In the genomic region with DNA sequence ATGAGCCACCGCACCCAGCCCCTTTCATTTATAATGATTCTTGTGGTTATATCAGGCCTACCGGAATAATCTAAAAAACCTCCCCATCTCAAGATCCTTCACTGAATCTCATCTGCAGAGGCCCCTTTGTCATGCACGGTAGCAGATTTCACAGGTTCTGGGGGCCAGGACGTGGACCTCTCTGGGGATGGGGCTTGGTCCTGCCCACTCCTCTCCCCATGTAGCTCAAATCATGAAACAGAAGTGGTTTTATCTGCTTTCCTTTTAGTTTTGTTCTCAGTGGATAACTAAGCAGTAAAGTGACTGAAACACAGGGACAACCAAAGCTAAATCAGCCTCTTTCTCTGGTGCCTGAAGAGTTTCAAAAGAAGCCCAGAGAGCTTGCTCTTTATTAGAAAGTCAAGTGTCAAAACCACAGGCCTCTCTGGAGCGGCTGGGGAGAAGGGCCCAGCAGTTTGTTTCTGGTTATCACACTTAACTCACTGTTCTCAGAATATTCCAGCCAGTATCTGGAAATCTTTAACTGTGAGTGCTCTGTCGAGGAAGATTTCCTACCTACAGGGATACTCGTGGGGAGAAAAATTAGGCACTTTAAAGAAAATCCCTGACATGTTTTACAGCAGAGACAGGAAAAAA, we compare ENCODE assay signal across 1 cellular context.
TF ChIP-seq lines count a peak whose summit lies in the region.

No MANE protein-coding gene starts in this region.

TF ChIP-seq in K562, 482 proteins besides CTCF, POLR2A, EP300 and RAD21 (continued from another document and continues in another):
- TF ChIP-seq, protein P1, sequence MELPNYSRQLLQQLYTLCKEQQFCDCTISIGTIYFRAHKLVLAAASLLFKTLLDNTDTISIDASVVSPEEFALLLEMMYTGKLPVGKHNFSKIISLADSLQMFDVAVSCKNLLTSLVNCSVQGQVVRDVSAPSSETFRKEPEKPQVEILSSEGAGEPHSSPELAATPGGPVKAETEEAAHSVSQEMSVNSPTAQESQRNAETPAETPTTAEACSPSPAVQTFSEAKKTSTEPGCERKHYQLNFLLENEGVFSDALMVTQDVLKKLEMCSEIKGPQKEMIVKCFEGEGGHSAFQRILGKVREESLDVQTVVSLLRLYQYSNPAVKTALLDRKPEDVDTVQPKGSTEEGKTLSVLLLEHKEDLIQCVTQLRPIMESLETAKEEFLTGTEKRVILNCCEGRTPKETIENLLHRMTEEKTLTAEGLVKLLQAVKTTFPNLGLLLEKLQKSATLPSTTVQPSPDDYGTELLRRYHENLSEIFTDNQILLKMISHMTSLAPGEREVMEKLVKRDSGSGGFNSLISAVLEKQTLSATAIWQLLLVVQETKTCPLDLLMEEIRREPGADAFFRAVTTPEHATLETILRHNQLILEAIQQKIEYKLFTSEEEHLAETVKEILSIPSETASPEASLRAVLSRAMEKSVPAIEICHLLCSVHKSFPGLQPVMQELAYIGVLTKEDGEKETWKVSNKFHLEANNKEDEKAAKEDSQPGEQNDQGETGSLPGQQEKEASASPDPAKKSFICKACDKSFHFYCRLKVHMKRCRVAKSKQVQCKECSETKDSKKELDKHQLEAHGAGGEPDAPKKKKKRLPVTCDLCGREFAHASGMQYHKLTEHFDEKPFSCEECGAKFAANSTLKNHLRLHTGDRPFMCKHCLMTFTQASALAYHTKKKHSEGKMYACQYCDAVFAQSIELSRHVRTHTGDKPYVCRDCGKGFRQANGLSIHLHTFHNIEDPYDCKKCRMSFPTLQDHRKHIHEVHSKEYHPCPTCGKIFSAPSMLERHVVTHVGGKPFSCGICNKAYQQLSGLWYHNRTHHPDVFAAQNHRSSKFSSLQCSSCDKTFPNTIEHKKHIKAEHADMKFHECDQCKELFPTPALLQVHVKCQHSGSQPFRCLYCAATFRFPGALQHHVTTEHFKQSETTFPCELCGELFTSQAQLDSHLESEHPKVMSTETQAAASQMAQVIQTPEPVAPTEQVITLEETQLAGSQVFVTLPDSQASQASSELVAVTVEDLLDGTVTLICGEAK (IDR thresholded peaks at IDR 0.05) = peak; percentile 51; the same call in 1 of the 2 replicates
- TF ChIP-seq, protein P1 (CRISPR knock-in tag; IDR thresholded peaks at IDR 0.05) = no peak
- no peak for TF ChIP-seq SRSF1 (IDR thresholded peaks at IDR 0.05; ENCODE audit: low read depth, low read length)
- TF ChIP-seq RBBP5 (IDR thresholded peaks at IDR 0.05; ENCODE audit: borderline replicate concordance, insufficient read depth, low read length, poor library complexity, severe bottlenecking) = peak; percentile 26
- peak in 1 of 2 experiments; percentile 92; a peak in 2 of 4 replicates for TF ChIP-seq RCOR1 (IDR thresholded peaks at IDR 0.05; ENCODE audit: borderline replicate concordance in 1 of 2, low read depth in 2 of 2, low read length in 2 of 2)
- 0 out of 2 replicates have a peak, but pooled peaks have one; percentile 21 for TF ChIP-seq SMARCC2 (IDR thresholded peaks at IDR 0.05; ENCODE audit: low read depth)
- TF ChIP-seq, protein P2, sequence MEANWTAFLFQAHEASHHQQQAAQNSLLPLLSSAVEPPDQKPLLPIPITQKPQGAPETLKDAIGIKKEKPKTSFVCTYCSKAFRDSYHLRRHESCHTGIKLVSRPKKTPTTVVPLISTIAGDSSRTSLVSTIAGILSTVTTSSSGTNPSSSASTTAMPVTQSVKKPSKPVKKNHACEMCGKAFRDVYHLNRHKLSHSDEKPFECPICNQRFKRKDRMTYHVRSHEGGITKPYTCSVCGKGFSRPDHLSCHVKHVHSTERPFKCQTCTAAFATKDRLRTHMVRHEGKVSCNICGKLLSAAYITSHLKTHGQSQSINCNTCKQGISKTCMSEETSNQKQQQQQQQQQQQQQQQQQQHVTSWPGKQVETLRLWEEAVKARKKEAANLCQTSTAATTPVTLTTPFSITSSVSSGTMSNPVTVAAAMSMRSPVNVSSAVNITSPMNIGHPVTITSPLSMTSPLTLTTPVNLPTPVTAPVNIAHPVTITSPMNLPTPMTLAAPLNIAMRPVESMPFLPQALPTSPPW (CRISPR knock-in tag; IDR thresholded peaks at IDR 0.05) = peak; percentile 30; the same call in 1 of the 2 replicates
- TF ChIP-seq TEAD4 (IDR thresholded peaks at IDR 0.05; ENCODE audit: low read length) = peak; percentile 80; the same call in 1 of the 2 replicates
- TF ChIP-seq TEAD4 (CRISPR knock-in tag; IDR thresholded peaks at IDR 0.05; ENCODE audit: borderline replicate concordance) = no peak
- TF ChIP-seq SMARCE1 (IDR thresholded peaks at IDR 0.05) = peak; percentile 75
- TF ChIP-seq, protein P3, sequence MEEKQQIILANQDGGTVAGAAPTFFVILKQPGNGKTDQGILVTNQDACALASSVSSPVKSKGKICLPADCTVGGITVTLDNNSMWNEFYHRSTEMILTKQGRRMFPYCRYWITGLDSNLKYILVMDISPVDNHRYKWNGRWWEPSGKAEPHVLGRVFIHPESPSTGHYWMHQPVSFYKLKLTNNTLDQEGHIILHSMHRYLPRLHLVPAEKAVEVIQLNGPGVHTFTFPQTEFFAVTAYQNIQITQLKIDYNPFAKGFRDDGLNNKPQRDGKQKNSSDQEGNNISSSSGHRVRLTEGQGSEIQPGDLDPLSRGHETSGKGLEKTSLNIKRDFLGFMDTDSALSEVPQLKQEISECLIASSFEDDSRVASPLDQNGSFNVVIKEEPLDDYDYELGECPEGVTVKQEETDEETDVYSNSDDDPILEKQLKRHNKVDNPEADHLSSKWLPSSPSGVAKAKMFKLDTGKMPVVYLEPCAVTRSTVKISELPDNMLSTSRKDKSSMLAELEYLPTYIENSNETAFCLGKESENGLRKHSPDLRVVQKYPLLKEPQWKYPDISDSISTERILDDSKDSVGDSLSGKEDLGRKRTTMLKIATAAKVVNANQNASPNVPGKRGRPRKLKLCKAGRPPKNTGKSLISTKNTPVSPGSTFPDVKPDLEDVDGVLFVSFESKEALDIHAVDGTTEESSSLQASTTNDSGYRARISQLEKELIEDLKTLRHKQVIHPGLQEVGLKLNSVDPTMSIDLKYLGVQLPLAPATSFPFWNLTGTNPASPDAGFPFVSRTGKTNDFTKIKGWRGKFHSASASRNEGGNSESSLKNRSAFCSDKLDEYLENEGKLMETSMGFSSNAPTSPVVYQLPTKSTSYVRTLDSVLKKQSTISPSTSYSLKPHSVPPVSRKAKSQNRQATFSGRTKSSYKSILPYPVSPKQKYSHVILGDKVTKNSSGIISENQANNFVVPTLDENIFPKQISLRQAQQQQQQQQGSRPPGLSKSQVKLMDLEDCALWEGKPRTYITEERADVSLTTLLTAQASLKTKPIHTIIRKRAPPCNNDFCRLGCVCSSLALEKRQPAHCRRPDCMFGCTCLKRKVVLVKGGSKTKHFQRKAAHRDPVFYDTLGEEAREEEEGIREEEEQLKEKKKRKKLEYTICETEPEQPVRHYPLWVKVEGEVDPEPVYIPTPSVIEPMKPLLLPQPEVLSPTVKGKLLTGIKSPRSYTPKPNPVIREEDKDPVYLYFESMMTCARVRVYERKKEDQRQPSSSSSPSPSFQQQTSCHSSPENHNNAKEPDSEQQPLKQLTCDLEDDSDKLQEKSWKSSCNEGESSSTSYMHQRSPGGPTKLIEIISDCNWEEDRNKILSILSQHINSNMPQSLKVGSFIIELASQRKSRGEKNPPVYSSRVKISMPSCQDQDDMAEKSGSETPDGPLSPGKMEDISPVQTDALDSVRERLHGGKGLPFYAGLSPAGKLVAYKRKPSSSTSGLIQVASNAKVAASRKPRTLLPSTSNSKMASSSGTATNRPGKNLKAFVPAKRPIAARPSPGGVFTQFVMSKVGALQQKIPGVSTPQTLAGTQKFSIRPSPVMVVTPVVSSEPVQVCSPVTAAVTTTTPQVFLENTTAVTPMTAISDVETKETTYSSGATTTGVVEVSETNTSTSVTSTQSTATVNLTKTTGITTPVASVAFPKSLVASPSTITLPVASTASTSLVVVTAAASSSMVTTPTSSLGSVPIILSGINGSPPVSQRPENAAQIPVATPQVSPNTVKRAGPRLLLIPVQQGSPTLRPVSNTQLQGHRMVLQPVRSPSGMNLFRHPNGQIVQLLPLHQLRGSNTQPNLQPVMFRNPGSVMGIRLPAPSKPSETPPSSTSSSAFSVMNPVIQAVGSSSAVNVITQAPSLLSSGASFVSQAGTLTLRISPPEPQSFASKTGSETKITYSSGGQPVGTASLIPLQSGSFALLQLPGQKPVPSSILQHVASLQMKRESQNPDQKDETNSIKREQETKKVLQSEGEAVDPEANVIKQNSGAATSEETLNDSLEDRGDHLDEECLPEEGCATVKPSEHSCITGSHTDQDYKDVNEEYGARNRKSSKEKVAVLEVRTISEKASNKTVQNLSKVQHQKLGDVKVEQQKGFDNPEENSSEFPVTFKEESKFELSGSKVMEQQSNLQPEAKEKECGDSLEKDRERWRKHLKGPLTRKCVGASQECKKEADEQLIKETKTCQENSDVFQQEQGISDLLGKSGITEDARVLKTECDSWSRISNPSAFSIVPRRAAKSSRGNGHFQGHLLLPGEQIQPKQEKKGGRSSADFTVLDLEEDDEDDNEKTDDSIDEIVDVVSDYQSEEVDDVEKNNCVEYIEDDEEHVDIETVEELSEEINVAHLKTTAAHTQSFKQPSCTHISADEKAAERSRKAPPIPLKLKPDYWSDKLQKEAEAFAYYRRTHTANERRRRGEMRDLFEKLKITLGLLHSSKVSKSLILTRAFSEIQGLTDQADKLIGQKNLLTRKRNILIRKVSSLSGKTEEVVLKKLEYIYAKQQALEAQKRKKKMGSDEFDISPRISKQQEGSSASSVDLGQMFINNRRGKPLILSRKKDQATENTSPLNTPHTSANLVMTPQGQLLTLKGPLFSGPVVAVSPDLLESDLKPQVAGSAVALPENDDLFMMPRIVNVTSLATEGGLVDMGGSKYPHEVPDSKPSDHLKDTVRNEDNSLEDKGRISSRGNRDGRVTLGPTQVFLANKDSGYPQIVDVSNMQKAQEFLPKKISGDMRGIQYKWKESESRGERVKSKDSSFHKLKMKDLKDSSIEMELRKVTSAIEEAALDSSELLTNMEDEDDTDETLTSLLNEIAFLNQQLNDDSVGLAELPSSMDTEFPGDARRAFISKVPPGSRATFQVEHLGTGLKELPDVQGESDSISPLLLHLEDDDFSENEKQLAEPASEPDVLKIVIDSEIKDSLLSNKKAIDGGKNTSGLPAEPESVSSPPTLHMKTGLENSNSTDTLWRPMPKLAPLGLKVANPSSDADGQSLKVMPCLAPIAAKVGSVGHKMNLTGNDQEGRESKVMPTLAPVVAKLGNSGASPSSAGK (IDR thresholded peaks at IDR 0.05) = peak; percentile 22; the same call in 1 of the 2 replicates
- 0 out of 4 replicates have a peak, but pooled peaks of 1 of the 2 experiments have one; percentile 72 for TF ChIP-seq TBL1XR1 (IDR thresholded peaks at IDR 0.05; ENCODE audit: low read length in 2 of 2)
- 0 out of 2 replicates have a peak, but pooled peaks have one; percentile 50 for TF ChIP-seq HDAC2 (IDR thresholded peaks at IDR 0.05)
- TF ChIP-seq PHF21A (IDR thresholded peaks at IDR 0.05; ENCODE audit: borderline replicate concordance, low read depth) = no peak
- TF ChIP-seq TAL1 (IDR thresholded peaks at IDR 0.05) = peak; percentile 71
- TF ChIP-seq, protein P4, sequence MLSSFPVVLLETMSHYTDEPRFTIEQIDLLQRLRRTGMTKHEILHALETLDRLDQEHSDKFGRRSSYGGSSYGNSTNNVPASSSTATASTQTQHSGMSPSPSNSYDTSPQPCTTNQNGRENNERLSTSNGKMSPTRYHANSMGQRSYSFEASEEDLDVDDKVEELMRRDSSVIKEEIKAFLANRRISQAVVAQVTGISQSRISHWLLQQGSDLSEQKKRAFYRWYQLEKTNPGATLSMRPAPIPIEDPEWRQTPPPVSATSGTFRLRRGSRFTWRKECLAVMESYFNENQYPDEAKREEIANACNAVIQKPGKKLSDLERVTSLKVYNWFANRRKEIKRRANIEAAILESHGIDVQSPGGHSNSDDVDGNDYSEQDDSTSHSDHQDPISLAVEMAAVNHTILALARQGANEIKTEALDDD (IDR thresholded peaks at IDR 0.05) = 0 out of 2 replicates have a peak, but pooled peaks have one; percentile 21
- TF ChIP-seq, protein P5, sequence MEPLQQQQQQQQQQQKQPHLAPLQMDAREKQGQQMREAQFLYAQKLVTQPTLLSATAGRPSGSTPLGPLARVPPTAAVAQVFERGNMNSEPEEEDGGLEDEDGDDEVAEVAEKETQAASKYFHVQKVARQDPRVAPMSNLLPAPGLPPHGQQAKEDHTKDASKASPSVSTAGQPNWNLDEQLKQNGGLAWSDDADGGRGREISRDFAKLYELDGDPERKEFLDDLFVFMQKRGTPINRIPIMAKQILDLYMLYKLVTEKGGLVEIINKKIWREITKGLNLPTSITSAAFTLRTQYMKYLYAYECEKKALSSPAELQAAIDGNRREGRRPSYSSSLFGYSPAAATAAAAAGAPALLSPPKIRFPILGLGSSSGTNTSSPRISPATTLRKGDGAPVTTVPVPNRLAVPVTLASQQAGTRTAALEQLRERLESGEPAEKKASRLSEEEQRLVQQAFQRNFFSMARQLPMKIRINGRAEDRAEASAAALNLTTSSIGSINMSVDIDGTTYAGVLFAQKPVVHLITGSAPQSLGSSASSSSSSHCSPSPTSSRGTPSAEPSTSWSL (CRISPR knock-in tag; IDR thresholded peaks at IDR 0.05; ENCODE audit: borderline replicate concordance) = no peak
- TF ChIP-seq NR2C1 (IDR thresholded peaks at IDR 0.05) = no peak
- TF ChIP-seq NR2C1 (tag; IDR thresholded peaks at IDR 0.05) = peak; percentile 45
- peak; percentile 56; the same call in 1 of the 2 replicates for TF ChIP-seq DMBX1 (CRISPR knock-in tag; IDR thresholded peaks at IDR 0.05; ENCODE audit: borderline replicate concordance)
- peak; percentile 77 for TF ChIP-seq BRD9 (IDR thresholded peaks at IDR 0.05; ENCODE audit: low read depth, partially characterized antibody)
- TF ChIP-seq TCF3 (CRISPR knock-in tag; IDR thresholded peaks at IDR 0.05) = peak; percentile 80
- peak; percentile 78 for TF ChIP-seq DPF2 (IDR thresholded peaks at IDR 0.05)
- peak in 1 of 2 experiments; percentile 58; a peak in 1 of 4 replicates for TF ChIP-seq ARNT (IDR thresholded peaks at IDR 0.05)
- TF ChIP-seq SIRT6 (IDR thresholded peaks at IDR 0.05; ENCODE audit: low read depth, low read length) = no peak
- TF ChIP-seq ESRRA (IDR thresholded peaks at IDR 0.05; ENCODE audit: borderline replicate concordance, low read depth) = peak; percentile 41; the same call in 1 of the 2 replicates
- peak in 1 of 2 experiments; percentile 22; a peak in 1 of 4 replicates for TF ChIP-seq TRIM24 (IDR thresholded peaks at IDR 0.05)
